In the genomic region with DNA sequence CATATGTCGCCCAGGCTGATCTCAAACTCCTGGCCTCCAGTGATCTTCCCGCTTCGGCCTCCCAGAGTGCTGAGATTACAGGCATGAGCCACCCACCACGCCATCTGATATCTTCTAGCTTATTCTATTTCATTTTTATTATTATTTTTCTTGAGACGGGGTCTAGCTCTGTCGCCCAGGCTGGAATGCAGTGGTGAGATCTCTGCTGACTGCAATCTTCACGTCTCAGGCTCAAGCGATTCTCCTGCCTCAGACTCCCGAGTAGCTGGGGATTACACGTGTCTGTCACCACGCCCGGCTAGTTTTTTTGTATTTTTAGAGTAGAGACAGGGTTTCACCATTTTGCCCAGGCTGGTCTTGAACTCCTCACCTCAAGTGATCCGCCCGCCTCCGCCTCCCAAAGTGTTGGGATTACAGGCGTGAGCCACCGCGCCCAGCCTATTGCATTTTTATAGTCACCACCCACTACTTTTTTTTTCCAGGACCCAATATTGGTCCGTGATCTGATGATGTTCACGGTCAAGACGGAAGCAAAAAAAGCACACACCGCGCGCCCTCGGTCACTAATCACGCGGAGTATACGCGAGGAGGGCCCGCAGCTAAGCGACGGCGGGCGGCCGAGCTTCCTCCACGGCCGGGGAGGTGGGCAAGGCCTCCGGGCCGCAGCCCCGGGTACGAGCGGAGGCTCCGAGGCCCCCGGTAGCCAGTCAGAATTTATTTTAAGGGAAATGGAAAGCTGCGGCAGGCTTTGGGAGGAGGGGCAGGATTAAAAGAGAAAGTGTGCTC, we compare ENCODE assay signal across 8 cellular contexts. TPM values are rescaled to one million over a fixed set of nuclear protein-coding genes. Genes with fewer than 3 reads are reported as not detected.
DNase-seq lines count a peak whose midpoint lies in the region; ATAC-seq and TF ChIP-seq lines count a peak whose summit lies in the region.

No MANE protein-coding gene starts in this region.

- peak overlapping the region; percentile 95 to 98 (median 96) for H3K27ac ChIP-seq in transverse colon

- intact Hi-C loops in transverse colon (cut with DNase I; ENCODE audit: low total_unique reads) = loop anchor here (5.0 kb wide), 1 partner anchor 54 kb away; a partner anchor contains a TSS

- H3K4me3 ChIP-seq in HFF-Myc (replicated peaks; ENCODE audit: low read depth, low read length) (peak overlapping the region; percentile 55), NT2/D1 (ENCODE audit: insufficient read length, low read depth) (peak overlapping the region; percentile 54), transverse colon (peak overlapping the region; percentile 43 to 96 (median 58))

- peak; percentile 79 for TF ChIP-seq POLR2A in transverse colon (IDR thresholded peaks at IDR 0.05)

- peaks cover 28% of the 10 kb centered on the region for H3K36me3 ChIP-seq in NT2/D1 (ENCODE audit: insufficient read depth, insufficient read length, low read length)
- peaks cover 0 to 12% (median 0%) of the 10 kb centered on the region in 4 donors for H3K36me3 ChIP-seq in transverse colon

- H3K9me3 ChIP-seq in NT2/D1 (ENCODE audit: insufficient read depth, low read length) = no peaks in the 10 kb centered on the region
- no peaks in the 10 kb centered on the region for H3K9me3 ChIP-seq in transverse colon

- peak overlapping the region; percentile 94 for H3K27ac Mint-ChIP-seq in central memory CD8-positive, alpha-beta T cell (ENCODE audit: low read depth)
- peak overlapping the region; percentile 53 for H3K27ac Mint-ChIP-seq in memory B cell

- peaks cover 40% of the 10 kb centered on the region for H3K4me1 Mint-ChIP-seq in central memory CD8-positive, alpha-beta T cell
- H3K4me1 Mint-ChIP-seq in memory B cell = peaks cover 15% of the 10 kb centered on the region

- TF ChIP-seq EP300 in transverse colon (IDR thresholded peaks at IDR 0.05; ENCODE audit: low read depth) = no peak

- ATAC-seq in central memory CD8-positive, alpha-beta T cell (replicated peaks; ENCODE audit: extremely low read depth, poor library complexity, severe bottlenecking) = no peak
- ATAC-seq in memory B cell (ENCODE audit: low read depth) = no peak

- no peak for TF ChIP-seq CTCF in HFF-Myc (IDR thresholded peaks at IDR 0.05; ENCODE audit: low read depth, low read length, missing control alignments)
- TF ChIP-seq CTCF in transverse colon (IDR thresholded peaks at IDR 0.05) = no peak

- WGBS in transverse colon (ENCODE audit: low coverage in 1 of 2), 2 donors = 17 to 53% methylated on average over 11 to 45 of the region's 45 CpGs

- peak; percentile 63 for DNase-seq in NCI-H2196 (lab: John Stamatoyannopoulos, UW; ENCODE audit: unreplicated experiment)
- no peak for DNase-seq in NCI-H2196 treated with DMSO at 0.1 percent for 48 hours (lab: John Stamatoyannopoulos, UW; ENCODE audit: unreplicated experiment)
- DNase-seq in HFF-Myc (ENCODE audit: extremely low read depth, low read depth) = no peak
- no peak for DNase-seq in NT2/D1 (ENCODE audit: low read depth, low spot score)
- DNase-seq in central memory CD8-positive, alpha-beta T cell (ENCODE audit: low spot score in 2 of 2) = peak in 1 of 2 donors; percentile 21
- DNase-seq in memory B cell (ENCODE audit: low spot score in 2 of 2) = no peak
- DNase-seq in transverse colon = peak; percentile 66
- no peak for DNase-seq in NCI-H69 (lab: John Stamatoyannopoulos, UW)

- H3K4me1 ChIP-seq in NT2/D1 (ENCODE audit: insufficient read depth, insufficient read length) = peaks cover 19% of the 10 kb centered on the region
- peaks cover 11 to 25% (median 23%) of the 10 kb centered on the region in 4 donors for H3K4me1 ChIP-seq in transverse colon

- in situ Hi-C loops in transverse colon (cut with MboI; ENCODE audit: low pct_ligation_motif_present in 1 of 4, low pct_unique_long_range_greater_than_20kb in 1 of 4, low sequenced_read_pairs in 3 of 4) = loop anchor here in 2 of 4 donors (10.0 kb wide), 1 partner anchor 56 kb away; a partner anchor contains a TSS

- H3K27me3 ChIP-seq in NT2/D1 (ENCODE audit: insufficient read depth, insufficient read length) (no peaks in the 10 kb centered on the region), transverse colon (no peaks in the 10 kb centered on the region)

- H3K4me3 Mint-ChIP-seq in central memory CD8-positive, alpha-beta T cell = peak overlapping the region; percentile 80
- peak overlapping the region; percentile 85 for H3K4me3 Mint-ChIP-seq in memory B cell

- H3K27me3 Mint-ChIP-seq in central memory CD8-positive, alpha-beta T cell = no peaks in the 10 kb centered on the region
- no peaks in the 10 kb centered on the region for H3K27me3 Mint-ChIP-seq in memory B cell

- peak overlapping the region; percentile 74 for H3K9ac ChIP-seq in NT2/D1 (ENCODE audit: insufficient read length, low read depth)

- no peaks in the 10 kb centered on the region for H3K9me3 Mint-ChIP-seq in central memory CD8-positive, alpha-beta T cell
- no peaks in the 10 kb centered on the region for H3K9me3 Mint-ChIP-seq in memory B cell

- peaks cover 21% of the 10 kb centered on the region for H3K36me3 Mint-ChIP-seq in central memory CD8-positive, alpha-beta T cell (ENCODE audit: insufficient read depth)
- H3K36me3 Mint-ChIP-seq in memory B cell = peaks cover 10% of the 10 kb centered on the region

RNA-seq across cellular contexts. Expression of a gene that starts 1.1 kb away (rescaled TPM):
- 10 to 100 TPM; 22.1 to 45.3 (median 35.6) TPM for total RNA-seq in transverse colon

RNA-seq across cellular contexts. Expression of a gene that starts 22.0 kb away (rescaled TPM):
- total RNA-seq in transverse colon = 100 to 1,000 TPM; 154 to 241 (median 234) TPM

RNA-seq across cellular contexts. Expression of a gene that starts 22.4 kb away (rescaled TPM):
- total RNA-seq in transverse colon = 10 to 100 TPM; 14.7 to 23.2 (median 22.1) TPM

RNA-seq across cellular contexts. Expression of a gene that starts 55.5 kb away (rescaled TPM):
- total RNA-seq in transverse colon = 10 to 100 TPM; 18.9 to 39.5 (median 24.3) TPM

Comparison
In these comparisons a context has a peak if more than half of its experiments do, and no peak if none do; other contexts are left out.
1. DNase-seq: peak in NCI-H2196 (single experiment) and transverse colon (single experiment); none in NCI-H2196 treated with DMSO at 0.1 percent for 48 hours (single experiment), HFF-Myc (single experiment), NT2/D1 (single experiment), memory B cell (0 of 2) and NCI-H69 (single experiment).
2. Peak in every context shown above with its lines, with median percentiles within 50 percentile points of each other: H3K4me3 ChIP-seq.